Comparison of ENCODE assay signal across 16 cellular contexts in the genomic region with DNA sequence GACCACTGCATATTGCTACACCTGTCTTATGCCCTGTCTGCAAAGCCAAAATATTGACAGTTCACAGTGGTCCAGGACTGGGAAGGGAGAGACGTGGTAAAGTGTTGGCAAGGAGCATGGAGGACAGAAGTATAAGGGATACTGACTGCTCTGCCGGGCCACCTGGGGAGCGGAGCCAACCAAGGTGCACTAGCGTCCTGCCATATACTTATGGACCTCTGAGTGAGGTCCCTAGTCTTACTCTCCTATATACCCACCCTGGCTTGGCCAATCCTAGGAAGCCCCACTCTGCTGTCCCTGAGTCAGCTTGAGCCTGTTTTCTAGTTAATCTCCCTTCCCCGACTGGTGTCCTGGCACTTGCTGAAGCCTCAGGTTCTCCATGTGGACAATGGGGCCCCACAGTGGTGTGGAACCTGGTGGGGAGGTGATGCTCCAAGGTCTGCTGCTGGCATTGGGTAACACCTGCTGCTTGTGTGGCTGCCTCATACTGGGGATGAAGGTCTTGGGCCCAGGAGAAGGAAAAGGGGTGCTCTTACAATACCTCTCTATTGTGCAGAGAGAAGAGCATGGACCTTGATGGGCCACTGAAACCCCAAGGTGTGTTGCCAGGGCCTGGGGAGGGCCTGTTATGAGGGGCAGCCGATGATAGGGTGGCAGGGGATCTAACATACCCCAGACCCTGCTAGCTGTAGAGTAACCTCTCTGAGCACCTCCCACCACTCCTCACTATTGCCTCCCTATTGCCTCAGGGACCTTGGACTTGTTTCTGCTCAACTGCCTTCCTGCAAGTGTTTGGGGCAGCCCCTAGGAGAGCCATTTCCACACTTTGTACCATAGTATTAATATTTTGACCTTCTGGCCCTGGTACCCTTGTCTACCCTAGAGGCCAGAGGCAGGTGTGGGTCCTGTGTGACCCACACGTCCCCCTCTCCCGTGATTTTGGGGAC. TPM values are rescaled to one million over a fixed set of nuclear protein-coding genes. Genes with fewer than 3 reads are reported as not detected.
DNase-seq lines count a peak whose midpoint lies in the region; ATAC-seq, FAIRE-seq and TF ChIP-seq lines count a peak whose summit lies in the region.
"Had no signal": no experiment of that assay in that cellular context is flagged by ENCODE, and none has a peak within 500 bp of the region (broad histone marks: within the 10 kb centered on the region; RNA-seq: fewer than 3 reads in every experiment).

No MANE protein-coding gene starts in this region.

- H3K27me3 Mint-ChIP-seq in activated naive CD4-positive, alpha-beta T cell treated with anti-CD3 and anti-CD28 coated beads for 36 hours (ENCODE audit: low read depth) = peaks cover 12% of the 10 kb centered on the region
- H3K27me3 Mint-ChIP-seq in endothelial cell (ENCODE audit: unreplicated experiment) = peaks cover 6% of the 10 kb centered on the region
- peaks cover 5% of the 10 kb centered on the region for H3K27me3 Mint-ChIP-seq in progenitor cell of endocrine pancreas

- no peaks in the 10 kb centered on the region for H3K36me3 ChIP-seq in gastroesophageal sphincter
- H3K36me3 ChIP-seq: neutrophil, right atrium auricular region, SJCRH30 had no signal

- H3K36me3 Mint-ChIP-seq in activated naive CD4-positive, alpha-beta T cell treated with anti-CD3 and anti-CD28 coated beads for 36 hours (ENCODE audit: low read depth) = no peaks in the 10 kb centered on the region
- H3K36me3 Mint-ChIP-seq in endothelial cell (ENCODE audit: low read depth, unreplicated experiment) (no peaks in the 10 kb centered on the region), progenitor cell of endocrine pancreas (ENCODE audit: insufficient read depth) (no peaks in the 10 kb centered on the region)
- H3K36me3 Mint-ChIP-seq: activated naive CD4-positive, alpha-beta T cell treated with anti-CD3 and anti-CD28 coated beads, Interleukin-2, amount 50 U/mL, for 72 hours had no signal

- H3K4me3 ChIP-seq in gastroesophageal sphincter = no peak overlapping the region
- H3K4me3 ChIP-seq: SJCRH30 had no signal

- intact Hi-C loops in activated naive CD4-positive, alpha-beta T cell treated with anti-CD3 and anti-CD28 coated beads for 36 hours (cut with micrococcal nuclease) = no loop called here

- CTCF ChIA-PET in activated naive CD4-positive, alpha-beta T cell treated with anti-CD3 and anti-CD28 coated beads for 36 hours (lab: Charles Lee) = interaction anchor here (1.4 kb wide), 1 partner anchor 17 kb away, joined by 4 read pairs; a partner anchor contains a TSS

- ATAC-seq in HG03095 (IDR thresholded peaks at IDR 0.05; ENCODE audit: unreplicated experiment) = no peak
- no peak for ATAC-seq in gastroesophageal sphincter

- FAIRE-seq in RCC 7860 (lab: Jason Lieb, UNC) = no peak
- FAIRE-seq: islet of Langerhans had no signal

- no peak overlapping the region for H3K27ac ChIP-seq in gastroesophageal sphincter
- H3K27ac ChIP-seq: neutrophil, right atrium auricular region, SJCRH30 had no signal

- TF ChIP-seq EP300 in gastroesophageal sphincter (IDR thresholded peaks at IDR 0.05) = no peak

- no peak for DNase-seq in activated naive CD4-positive, alpha-beta T cell treated with anti-CD3 and anti-CD28 coated beads for 36 hours
- DNase-seq in activated naive CD4-positive, alpha-beta T cell treated with Interleukin-2 at 50 U/mL for 16 hours = no peak
- DNase-seq in OCI-M1 (lab: John Stamatoyannopoulos, UW) (peak; percentile 18), endothelial cell (ENCODE audit: low spot score) (no peak), progenitor cell of endocrine pancreas (ENCODE audit: low spot score, unreplicated experiment) (no peak), RCC 7860 (ENCODE audit: low spot score) (no peak)
- DNase-seq: mammary epithelial cell, NCI-H187, NCI-H446 treated with DMSO at 0.1 percent for 48 hours, SJCRH30 had no signal

- H3K4me3 Mint-ChIP-seq in activated naive CD4-positive, alpha-beta T cell treated with anti-CD3 and anti-CD28 coated beads for 36 hours = peak overlapping the region; percentile 21
- no peak overlapping the region for H3K4me3 Mint-ChIP-seq in endothelial cell (ENCODE audit: unreplicated experiment)
- peak overlapping the region; percentile 77 for H3K4me3 Mint-ChIP-seq in progenitor cell of endocrine pancreas (ENCODE audit: low read depth)

- peaks cover 0 to 9% (median 5%) of the 10 kb centered on the region in 3 donors for H3K4me1 ChIP-seq in gastroesophageal sphincter
- H3K4me1 ChIP-seq: SJCRH30 had no signal

- TF ChIP-seq POLR2A in gastroesophageal sphincter (IDR thresholded peaks at IDR 0.05) = no peak

- H3K9me3 ChIP-seq in gastroesophageal sphincter = no peaks in the 10 kb centered on the region
- H3K9me3 ChIP-seq: neutrophil, right atrium auricular region, SJCRH30 had no signal

- H3K9me3 Mint-ChIP-seq in activated naive CD4-positive, alpha-beta T cell treated with anti-CD3 and anti-CD28 coated beads for 36 hours = no peaks in the 10 kb centered on the region
- H3K9me3 Mint-ChIP-seq in endothelial cell (ENCODE audit: unreplicated experiment) = no peaks in the 10 kb centered on the region
- no peaks in the 10 kb centered on the region for H3K9me3 Mint-ChIP-seq in progenitor cell of endocrine pancreas (ENCODE audit: low read depth)
- H3K9me3 Mint-ChIP-seq: activated naive CD4-positive, alpha-beta T cell treated with anti-CD3 and anti-CD28 coated beads, Interleukin-2, amount 50 U/mL, for 72 hours had no signal

- peaks cover 48% of the 10 kb centered on the region for H3K27me3 ChIP-seq in gastroesophageal sphincter
- H3K27me3 ChIP-seq: SJCRH30 had no signal

- H3K4me1 Mint-ChIP-seq in activated naive CD4-positive, alpha-beta T cell treated with anti-CD3 and anti-CD28 coated beads for 36 hours (ENCODE audit: low read depth) = peaks cover 5% of the 10 kb centered on the region
- peaks cover 2% of the 10 kb centered on the region for H3K4me1 Mint-ChIP-seq in endothelial cell (ENCODE audit: unreplicated experiment)
- peaks cover 4% of the 10 kb centered on the region for H3K4me1 Mint-ChIP-seq in progenitor cell of endocrine pancreas (ENCODE audit: low read depth)

- H3K27ac Mint-ChIP-seq in activated naive CD4-positive, alpha-beta T cell treated with anti-CD3 and anti-CD28 coated beads for 36 hours = no peak overlapping the region
- peak overlapping the region; percentile 57 for H3K27ac Mint-ChIP-seq in endothelial cell (ENCODE audit: unreplicated experiment)
- H3K27ac Mint-ChIP-seq in progenitor cell of endocrine pancreas = peak overlapping the region; percentile 99

- TF ChIP-seq CTCF in endothelial cell (IDR thresholded peaks at IDR 0.05; ENCODE audit: unreplicated experiment) (no peak), progenitor cell of endocrine pancreas (IDR thresholded peaks at IDR 0.05; ENCODE audit: unreplicated experiment) (no peak), gastroesophageal sphincter (IDR thresholded peaks at IDR 0.05) (no peak)

- WGBS in gastroesophageal sphincter (ENCODE audit: low coverage in 1 of 2), 2 donors = 50 to 88% methylated on average over 1 to 7 of the region's 8 CpGs

RNA-seq across cellular contexts. Expression of a gene that starts 6.7 kb away (rescaled TPM):
- 100 to 1,000 TPM; 475 to 483 TPM for total RNA-seq in activated naive CD4-positive, alpha-beta T cell treated with anti-CD3 and anti-CD28 coated beads for 36 hours
- total RNA-seq in endothelial cell (ENCODE audit: unreplicated experiment) = 457 TPM
- 699 and 731 TPM in 2 replicates for total RNA-seq in progenitor cell of endocrine pancreas
- total RNA-seq in gastroesophageal sphincter = 100 to 1,000 TPM; 171 to 274 (median 196) TPM

RNA-seq across cellular contexts. Expression of a gene that starts 17.5 kb away (rescaled TPM):
- total RNA-seq in activated naive CD4-positive, alpha-beta T cell treated with anti-CD3 and anti-CD28 coated beads for 36 hours = 1 to 10 TPM; 5.5 to 6.0 TPM
- total RNA-seq in endothelial cell (ENCODE audit: unreplicated experiment) (22.2 TPM), progenitor cell of endocrine pancreas (22.3 and 22.7 TPM in 2 replicates), gastroesophageal sphincter (10 to 100 TPM in 3 of 4 donors, 1 to 10 TPM in 1; 9.8 to 14.0 (median 13.4) TPM)

RNA-seq across cellular contexts. Expression of a gene that starts 17.8 kb away (rescaled TPM):
- 100 to 1,000 TPM; 109 to 111 TPM for total RNA-seq in activated naive CD4-positive, alpha-beta T cell treated with anti-CD3 and anti-CD28 coated beads for 36 hours
- total RNA-seq in endothelial cell (ENCODE audit: unreplicated experiment) (130 TPM), progenitor cell of endocrine pancreas (72.2 and 81.5 TPM in 2 replicates), gastroesophageal sphincter (100 to 1,000 TPM in 3 of 4 donors, 10 to 100 TPM in 1; 100.0 to 155 (median 126) TPM)

RNA-seq across cellular contexts. Expression of a gene that starts 21.3 kb away (rescaled TPM):
- total RNA-seq in activated naive CD4-positive, alpha-beta T cell treated with anti-CD3 and anti-CD28 coated beads for 36 hours = 10 to 100 TPM; 91.4 to 93.6 TPM
- total RNA-seq in endothelial cell (ENCODE audit: unreplicated experiment) (81.6 TPM), progenitor cell of endocrine pancreas (73.0 and 80.4 TPM in 2 replicates), gastroesophageal sphincter (10 to 100 TPM; 28.1 to 43.6 (median 37.8) TPM)

RNA-seq across cellular contexts. Expression of a gene that starts 25.3 kb away (rescaled TPM):
- 10 to 100 TPM; 13.8 to 14.4 TPM for total RNA-seq in activated naive CD4-positive, alpha-beta T cell treated with anti-CD3 and anti-CD28 coated beads for 36 hours
- total RNA-seq in endothelial cell (ENCODE audit: unreplicated experiment) = 4.7 TPM
- total RNA-seq in progenitor cell of endocrine pancreas = 9.4 and 9.9 TPM in 2 replicates
- total RNA-seq in gastroesophageal sphincter = 1 to 10 TPM; 2.6 to 7.4 (median 5.5) TPM
